8 cellular contexts compared by ENCODE assay signal in genomic region chr1:28591708-28592313, GRCh38. TPM values are rescaled to one million over a fixed set of nuclear protein-coding genes. Genes with fewer than 3 reads are reported as not detected.
DNase-seq lines count a peak whose midpoint lies in the region; ATAC-seq, FAIRE-seq and TF ChIP-seq lines count a peak whose summit lies in the region.

Gene RAB42, plus strand, starts transcription at chr1:28592265. Its CDS starts 247 bp downstream, at chr1:28592512.

- no peaks in the 10 kb centered on the region for H3K27me3 ChIP-seq in right cardiac atrium (ENCODE audit: control insufficient read depth, insufficient read depth)

- TF ChIP-seq CTCF in D721Med (IDR thresholded peaks at IDR 0.05; ENCODE audit: insufficient read depth, missing control alignments) = no peak

- no peak within 1 kb of the TSS for H3K27ac ChIP-seq in right cardiac atrium (ENCODE audit: low read length)

- intact Hi-C loops in right cardiac atrium (cut with DNase I) = no loop called here

- DNase-seq in D721Med (ENCODE audit: insufficient read length, low spot score) (peak; percentile 60), right cardiac atrium (peak; percentile 54 to 80 (median 78)), retina (peak; percentile 29)
- no peak for DNase-seq in activated CD8-positive, alpha-beta T cell treated with anti-CD3 and anti-CD28 coated beads, Interleukin-2, amount 10 ng/mL, durations not matched to agents 7 days and 5 days

- H3K4me3 Mint-ChIP-seq in activated CD8-positive, alpha-beta T cell treated with anti-CD3 and anti-CD28 coated beads, Interleukin-2, amount 10 ng/mL, durations not matched to agents 7 days and 5 days = peak within 1 kb of the TSS; percentile 69

- no peaks in the 10 kb centered on the region for H3K4me1 ChIP-seq in right cardiac atrium (ENCODE audit: control insufficient read depth, insufficient read depth, low read length)

- H3K9me3 ChIP-seq in right cardiac atrium (ENCODE audit: control insufficient read depth, low read length) = no peaks in the 10 kb centered on the region

- H3K36me3 Mint-ChIP-seq in activated CD8-positive, alpha-beta T cell treated with anti-CD3 and anti-CD28 coated beads, Interleukin-2, amount 10 ng/mL, durations not matched to agents 7 days and 5 days (ENCODE audit: low read depth) = peaks cover 5% of the 10 kb centered on the region

- no peak within 1 kb of the TSS for H3K27ac Mint-ChIP-seq in activated CD8-positive, alpha-beta T cell treated with anti-CD3 and anti-CD28 coated beads, Interleukin-2, amount 10 ng/mL, durations not matched to agents 7 days and 5 days

- FAIRE-seq in D721Med (lab: Jason Lieb, UNC) = no peak

- H3K27me3 Mint-ChIP-seq in activated CD8-positive, alpha-beta T cell treated with anti-CD3 and anti-CD28 coated beads, Interleukin-2, amount 10 ng/mL, durations not matched to agents 7 days and 5 days (ENCODE audit: low read depth) = peaks cover 10% of the 10 kb centered on the region

- H3K4me3 ChIP-seq in right cardiac atrium (ENCODE audit: low read length) = peak within 1 kb of the TSS; percentile 50

- peaks cover 10% of the 10 kb centered on the region for H3K4me1 Mint-ChIP-seq in activated CD8-positive, alpha-beta T cell treated with anti-CD3 and anti-CD28 coated beads, Interleukin-2, amount 10 ng/mL, durations not matched to agents 7 days and 5 days (ENCODE audit: low read depth)

- WGBS in right cardiac atrium = 24% methylated on average over 13 of the region's 13 CpGs

- CTCF ChIA-PET in activated CD8-positive, alpha-beta T cell treated with anti-CD3 and anti-CD28 coated beads, Interleukin-2, amount 10 ng/mL, durations not matched to agents 7 days and 5 days (lab: Charles Lee) = no interaction called here

- POLR2A ChIA-PET in activated CD8-positive, alpha-beta T cell treated with anti-CD3 and anti-CD28 coated beads, Interleukin-2, amount 10 ng/mL, durations not matched to agents 7 days and 5 days (lab: Charles Lee) = interaction anchor here (1.2 to 1.8 kb wide), 2 partner anchors 10 to 11 kb away, joined by 6 to 17 read pairs; no protein-coding TSS in a partner anchor

- peak; percentile 53 for ATAC-seq in HG02678 (IDR thresholded peaks at IDR 0.05; ENCODE audit: unreplicated experiment)
- peak; percentile 50 for ATAC-seq in activated CD8-positive, alpha-beta T cell treated with anti-CD3 and anti-CD28 coated beads, Interleukin-2, amount 10 ng/mL, durations not matched to agents 7 days and 5 days
- ATAC-seq in right cardiac atrium = peak; percentile 57 to 76
- no peak for ATAC-seq in GM18870 (IDR thresholded peaks at IDR 0.05; ENCODE audit: unreplicated experiment)
- ATAC-seq in HG03442 (IDR thresholded peaks at IDR 0.05; ENCODE audit: unreplicated experiment) = no peak
- ATAC-seq in HG03280 (IDR thresholded peaks at IDR 0.05; ENCODE audit: unreplicated experiment) = no peak

- no peaks in the 10 kb centered on the region for H3K9me3 Mint-ChIP-seq in activated CD8-positive, alpha-beta T cell treated with anti-CD3 and anti-CD28 coated beads, Interleukin-2, amount 10 ng/mL, durations not matched to agents 7 days and 5 days (ENCODE audit: insufficient read depth)

RNA-seq across cellular contexts. Expression of gene RAB42, which starts in this region (rescaled TPM):
- not detected for total RNA-seq in activated CD8-positive, alpha-beta T cell treated with anti-CD3 and anti-CD28 coated beads, Interleukin-2, amount 10 ng/mL, durations not matched to agents 7 days and 5 days
- total RNA-seq in right cardiac atrium = 1 to 10 TPM; 1.3 to 1.8 (median 1.4) TPM
- 0.59 TPM for polyA plus RNA-seq in right cardiac atrium

Comparison
In these comparisons a context has a peak if more than half of its experiments do, and no peak if none do; other contexts are left out.
1. Peak in ATAC-seq in activated CD8-positive, alpha-beta T cell treated with anti-CD3 and anti-CD28 coated beads, Interleukin-2, amount 10 ng/mL, durations not matched to agents 7 days and 5 days; RNA of the gene not detected or under 1 TPM.
2. ATAC-seq: peak in HG02678 (single experiment) and right cardiac atrium (2 of 2); none in GM18870 (single experiment), HG03442 (single experiment) and HG03280 (single experiment).